In genomic region chr11:64752106-64752970, GRCh38 we compare ENCODE assay signal across 19 cellular contexts. TPM values are rescaled to one million over a fixed set of nuclear protein-coding genes. Genes with fewer than 3 reads are reported as not detected.
DNase-seq lines count a peak whose midpoint lies in the region; ATAC-seq, FAIRE-seq and TF ChIP-seq lines count a peak whose summit lies in the region.
"Had no signal": no experiment of that assay in that cellular context is flagged by ENCODE, and none has a peak within 500 bp of the region (broad histone marks: within the 10 kb centered on the region; RNA-seq: fewer than 3 reads in every experiment).

No MANE protein-coding gene starts in this region.

- no peak for TF ChIP-seq POLR2A in HepG2 (IDR thresholded peaks at IDR 0.05; ENCODE audit: insufficient read depth in 1 of 2, low read depth in 2 of 2, low read length in 2 of 2)

- ATAC-seq in Right ventricle myocardium superior (ENCODE audit: poor library complexity) (no peak), left ventricle myocardium superior (no peak), HepG2 (peak; percentile 14), GM19324 (IDR thresholded peaks at IDR 0.05; ENCODE audit: low FRiP score, unreplicated experiment) (no peak), HG02970 (IDR thresholded peaks at IDR 0.05; ENCODE audit: low FRiP score, unreplicated experiment) (no peak)

- in situ Hi-C loops in HepG2 (cut with HindIII; ENCODE audit: extremely low pct_ligation_motif_present, low pct_unique_long_range_greater_than_20kb): no loop called here

- WGBS in HepG2 (ENCODE audit: low lambda C conversion rate): 54% methylated on average over 12 of the region's 14 CpGs

- H3K79me2 ChIP-seq in HepG2 (ENCODE audit: insufficient read depth, low read length): no peaks in the 10 kb centered on the region

- no peak for TF ChIP-seq CTCF in HepG2 (CRISPR knock-in tag; IDR thresholded peaks at IDR 0.05)

- H2AFZ ChIP-seq in HepG2 (ENCODE audit: low read length): no peak overlapping the region

- H3K27me3 ChIP-seq in SJCRH30 (no peaks in the 10 kb centered on the region), HepG2 (ENCODE audit: control insufficient read depth in 1 of 2, insufficient read depth in 2 of 2, low read length in 2 of 2) (peaks cover 3 to 14% of the 10 kb centered on the region in 2 experiments; a peak in 3 of 5 replicates)
- H3K27me3 ChIP-seq: brain microvascular endothelial cell, dorsolateral prefrontal cortex had no signal

- intact Hi-C loops in Right ventricle myocardium superior (cut with DNase I) (no loop called here), left ventricle myocardium superior (cut with micrococcal nuclease) (no loop called here), HepG2 (cut with micrococcal nuclease; ENCODE audit: unreplicated experiment) (no loop called here)

- POLR2A ChIA-PET in HepG2 (lab: Yijun Ruan, JAX): no interaction called here

- no peak overlapping the region for H3K4me2 ChIP-seq in HepG2 (ENCODE audit: low read depth, low read length)

- CTCF ChIA-PET in HepG2 (lab: Yijun Ruan, JAX; ENCODE audit: low intra/inter-chr PET ratio, low total read pairs): no interaction called here

- no peak for TF ChIP-seq EP300 in HepG2 (IDR thresholded peaks at IDR 0.05; ENCODE audit: low read depth in 2 of 2, low read length in 2 of 2)
- TF ChIP-seq EP300 in HepG2 (CRISPR knock-in tag; IDR thresholded peaks at IDR 0.05; ENCODE audit: borderline replicate concordance): no peak

- no TSS peak for BruUV-seq in HepG2 (replicated peaks; lab: Mats Ljungman, UMichigan)

- peak; percentile 20 for DNase-seq in Right ventricle myocardium superior
- no peak for DNase-seq in left ventricle myocardium superior
- DNase-seq in SJCRH30: peak; percentile 80 to 88
- no peak for DNase-seq in HepG2 (ENCODE audit: low spot score)
- no peak for DNase-seq in stimulated activated CD4-positive, alpha-beta T cell treated with anti-CD3 and anti-CD28 coated beads, Interleukin-15, amount 100 ng/mL, for 24 hours
- DNase-seq in activated effector memory CD4-positive, alpha-beta T cell treated with anti-CD3 and anti-CD28 coated beads, Interleukin-2, amount 50 U/mL, for 16 hours: no peak
- DNase-seq: activated CD4-positive, CD25-positive, alpha-beta regulatory T cell; activated CD8-positive, alpha-beta memory T cell treated with anti-CD3 and anti-CD28 coated beads, Interleukin-2, amount 50 U/mL, for 48 hours; brain microvascular endothelial cell; mesendoderm; NCI-H774; stimulated activated CD4-positive, alpha-beta T cell treated with anti-CD3 and anti-CD28 coated beads, Interleukin-1b, Interleukin-23, amount 100 ng/mL, for 48 hours; substantia nigra had no signal

- peaks cover 6% of the 10 kb centered on the region for H3K4me1 ChIP-seq in SJCRH30
- H3K4me1 ChIP-seq in HepG2 (ENCODE audit: insufficient read depth, low read length): peaks cover 26% of the 10 kb centered on the region

- H4K20me1 ChIP-seq in HepG2 (ENCODE audit: insufficient read depth, low read length): no peaks in the 10 kb centered on the region

- no peak overlapping the region; the same call in 1 of the 2 replicates for H3K27ac ChIP-seq in SJCRH30
- no peak overlapping the region for H3K27ac ChIP-seq in HepG2 (ENCODE audit: extremely low read length, insufficient read depth, low read length)
- H3K27ac ChIP-seq: brain microvascular endothelial cell, dorsolateral prefrontal cortex had no signal

- H3K9ac ChIP-seq in HepG2 (ENCODE audit: insufficient read depth, low read depth, low read length): no peak overlapping the region

- H3K4me3 ChIP-seq in SJCRH30 (no peak overlapping the region), HepG2 (replicated peaks in 1 of 3; ENCODE audit: insufficient read depth in 1 of 3, low read depth in 2 of 3, low read length in 3 of 3) (no peak overlapping the region)
- H3K4me3 ChIP-seq: dorsolateral prefrontal cortex had no signal

- FAIRE-seq in HepG2 (lab: Jason Lieb, UNC): no peak
- FAIRE-seq: GM18507, islet of Langerhans, RCC 7860 had no signal

- TF ChIP-seq RAD21 in HepG2 (CRISPR knock-in tag; IDR thresholded peaks at IDR 0.05): no peak

- H3K36me3 ChIP-seq in SJCRH30: no peaks in the 10 kb centered on the region
- H3K36me3 ChIP-seq in HepG2 (replicated peaks in 1 of 2; ENCODE audit: control insufficient read depth in 1 of 2, insufficient read depth in 2 of 2, low read length in 2 of 2): no peaks in the 10 kb centered on the region
- H3K36me3 ChIP-seq: brain microvascular endothelial cell had no signal

- H3K9me3 ChIP-seq in SJCRH30 (replicated peaks) (no peaks in the 10 kb centered on the region), HepG2 (ENCODE audit: low read length) (no peaks in the 10 kb centered on the region)

RNA-seq across cellular contexts. Expression of gene PYGM, which starts 7.4 kb away (rescaled TPM):
- total RNA-seq in Right ventricle myocardium superior (183 TPM), left ventricle myocardium superior (175 TPM), HepG2 (2016; rRNA removed; fragmentation: Illumina TruSeq; extraction: Trizol) (0.11 TPM in 1 of 2 replicates, not detected in the other)
- 7.0 and 8.0 TPM in 2 replicates for total RNA-seq in SJCRH30 (2014; rRNA removed; shearing (Covaris generic))
- total RNA-seq in HepG2 (2016; cell fraction: cytosol; rRNA removed; fragmentation: Illumina TruSeq; extraction: Trizol; ENCODE audit: low read depth): not detected in 2 replicates
- 0.06 TPM in 1 of 2 replicates, not detected in the other for total RNA-seq in HepG2 (2016; cell fraction: insoluble cytoplasmic fraction; rRNA removed; fragmentation: Illumina TruSeq; extraction: Trizol)
- not detected in 2 replicates for total RNA-seq in HepG2 (2016; cell fraction: membrane; rRNA removed; fragmentation: Illumina TruSeq; extraction: Trizol)
- 0.13 and 0.16 TPM in 2 replicates for total RNA-seq in HepG2 (2016; cell fraction: nucleus; rRNA removed; fragmentation: Illumina TruSeq; extraction: Trizol)
- 0.12 and 0.13 TPM in 2 replicates for polyA plus RNA-seq in HepG2 (2011; rRNA removed)
- polyA plus RNA-seq in HepG2 (2011; cell fraction: cytosol; rRNA removed): 0.08 and 0.09 TPM in 2 replicates
- 0.31 and 0.51 TPM in 2 replicates for polyA plus RNA-seq in HepG2 (2011; cell fraction: nucleus; rRNA removed)
- 0.19 and 0.24 TPM in 2 replicates for polyA plus RNA-seq in HepG2 (2012)
- polyA plus RNA-seq in HepG2 (2016; cell fraction: cytosol; fragmentation: Illumina TruSeq; extraction: Trizol; ENCODE audit: low read depth): not detected in 2 replicates
- not detected in 2 replicates for polyA plus RNA-seq in HepG2 (2016; cell fraction: insoluble cytoplasmic fraction; fragmentation: Illumina TruSeq; extraction: Trizol; ENCODE audit: low read depth)
- polyA plus RNA-seq in HepG2 (2016; cell fraction: membrane; fragmentation: Illumina TruSeq; extraction: Trizol; ENCODE audit: low read depth): not detected in 2 replicates
- not detected in 2 replicates for polyA plus RNA-seq in HepG2 (2016; cell fraction: nucleus; fragmentation: Illumina TruSeq; extraction: Trizol; ENCODE audit: insufficient read depth, low read depth)
- 0.68 and 0.84 TPM in 2 replicates for polyA minus RNA-seq in HepG2 (2011; rRNA and poly(A)+ RNA removed; ENCODE audit: low replicate concordance)
- 0.26 TPM in 1 of 2 replicates, not detected in the other for polyA minus RNA-seq in HepG2 (2011; cell fraction: cytosol; rRNA and poly(A)+ RNA removed)
- polyA minus RNA-seq in HepG2 (2011; cell fraction: nucleus; rRNA and poly(A)+ RNA removed): 0.62 and 0.77 TPM in 2 replicates

RNA-seq across cellular contexts. Expression of gene RASGRP2, which starts 8.4 kb away (rescaled TPM):
- total RNA-seq in Right ventricle myocardium superior (38.4 TPM), left ventricle myocardium superior (44.5 TPM), HepG2 (2016; rRNA removed; fragmentation: Illumina TruSeq; extraction: Trizol) (not detected in 2 replicates)
- total RNA-seq in SJCRH30 (2014; rRNA removed; shearing (Covaris generic)): 0.42 and 0.46 TPM in 2 replicates
- not detected in 2 replicates for total RNA-seq in HepG2 (2016; cell fraction: cytosol; rRNA removed; fragmentation: Illumina TruSeq; extraction: Trizol; ENCODE audit: low read depth)
- total RNA-seq in HepG2 (2016; cell fraction: insoluble cytoplasmic fraction; rRNA removed; fragmentation: Illumina TruSeq; extraction: Trizol): not detected in 2 replicates
- total RNA-seq in HepG2 (2016; cell fraction: membrane; rRNA removed; fragmentation: Illumina TruSeq; extraction: Trizol): not detected in 2 replicates
- not detected in 2 replicates for total RNA-seq in HepG2 (2016; cell fraction: nucleus; rRNA removed; fragmentation: Illumina TruSeq; extraction: Trizol)
- 0.18 and 0.61 TPM in 2 replicates for polyA plus RNA-seq in HepG2 (2011; rRNA removed)
- polyA plus RNA-seq in HepG2 (2011; cell fraction: cytosol; rRNA removed): 0.23 TPM in 2 replicates
- polyA plus RNA-seq in HepG2 (2011; cell fraction: nucleus; rRNA removed): 0.54 and 1.5 TPM in 2 replicates
- polyA plus RNA-seq in HepG2 (2012): 0.38 TPM in 1 of 2 replicates, not detected in the other
- 0.26 and 0.27 TPM in 2 replicates for polyA plus RNA-seq in HepG2 (2016; cell fraction: cytosol; fragmentation: Illumina TruSeq; extraction: Trizol; ENCODE audit: low read depth)
- polyA plus RNA-seq in HepG2 (2016; cell fraction: insoluble cytoplasmic fraction; fragmentation: Illumina TruSeq; extraction: Trizol; ENCODE audit: low read depth): not detected in 2 replicates
- polyA plus RNA-seq in HepG2 (2016; cell fraction: membrane; fragmentation: Illumina TruSeq; extraction: Trizol; ENCODE audit: low read depth): 0.30 TPM in 1 of 2 replicates, not detected in the other
- not detected in 2 replicates for polyA plus RNA-seq in HepG2 (2016; cell fraction: nucleus; fragmentation: Illumina TruSeq; extraction: Trizol; ENCODE audit: insufficient read depth, low read depth)
- 0.28 TPM in 1 of 2 replicates, not detected in the other for polyA minus RNA-seq in HepG2 (2011; rRNA and poly(A)+ RNA removed; ENCODE audit: low replicate concordance)
- not detected in 2 replicates for polyA minus RNA-seq in HepG2 (2011; cell fraction: cytosol; rRNA and poly(A)+ RNA removed)
- polyA minus RNA-seq in HepG2 (2011; cell fraction: nucleus; rRNA and poly(A)+ RNA removed): not detected in 2 replicates

RNA-seq across cellular contexts. Expression of gene SF1, which starts 26.0 kb away (rescaled TPM):
- 182 TPM for total RNA-seq in Right ventricle myocardium superior
- 191 TPM for total RNA-seq in left ventricle myocardium superior
- total RNA-seq in SJCRH30 (2014; rRNA removed; shearing (Covaris generic)): 113 and 117 TPM in 2 replicates
- 42.5 and 70.4 TPM in 2 replicates for total RNA-seq in HepG2 (2016; rRNA removed; fragmentation: Illumina TruSeq; extraction: Trizol)
- 16.0 and 19.1 TPM in 2 replicates for total RNA-seq in HepG2 (2016; cell fraction: cytosol; rRNA removed; fragmentation: Illumina TruSeq; extraction: Trizol; ENCODE audit: low read depth)
- 36.1 and 70.7 TPM in 2 replicates for total RNA-seq in HepG2 (2016; cell fraction: insoluble cytoplasmic fraction; rRNA removed; fragmentation: Illumina TruSeq; extraction: Trizol)
- 45.9 and 46.6 TPM in 2 replicates for total RNA-seq in HepG2 (2016; cell fraction: membrane; rRNA removed; fragmentation: Illumina TruSeq; extraction: Trizol)
- 163 and 180 TPM in 2 replicates for total RNA-seq in HepG2 (2016; cell fraction: nucleus; rRNA removed; fragmentation: Illumina TruSeq; extraction: Trizol)
- 51.9 and 55.5 TPM in 2 replicates for polyA plus RNA-seq in HepG2 (2011; rRNA removed)
- 14.3 and 16.0 TPM in 2 replicates for polyA plus RNA-seq in HepG2 (2011; cell fraction: cytosol; rRNA removed)
- polyA plus RNA-seq in HepG2 (2011; cell fraction: nucleus; rRNA removed): 223 and 237 TPM in 2 replicates
- polyA plus RNA-seq in HepG2 (2012): 130 and 151 TPM in 2 replicates
- 30.5 and 31.3 TPM in 2 replicates for polyA plus RNA-seq in HepG2 (2016; cell fraction: cytosol; fragmentation: Illumina TruSeq; extraction: Trizol; ENCODE audit: low read depth)
- 93.3 and 132 TPM in 2 replicates for polyA plus RNA-seq in HepG2 (2016; cell fraction: insoluble cytoplasmic fraction; fragmentation: Illumina TruSeq; extraction: Trizol; ENCODE audit: low read depth)
- polyA plus RNA-seq in HepG2 (2016; cell fraction: membrane; fragmentation: Illumina TruSeq; extraction: Trizol; ENCODE audit: low read depth): 63.8 and 66.4 TPM in 2 replicates
- polyA plus RNA-seq in HepG2 (2016; cell fraction: nucleus; fragmentation: Illumina TruSeq; extraction: Trizol; ENCODE audit: insufficient read depth, low read depth): 426 and 461 TPM in 2 replicates
- 77.9 and 101 TPM in 2 replicates for polyA minus RNA-seq in HepG2 (2011; rRNA and poly(A)+ RNA removed; ENCODE audit: low replicate concordance)
- 31.1 and 32.0 TPM in 2 replicates for polyA minus RNA-seq in HepG2 (2011; cell fraction: cytosol; rRNA and poly(A)+ RNA removed)
- 297 and 338 TPM in 2 replicates for polyA minus RNA-seq in HepG2 (2011; cell fraction: nucleus; rRNA and poly(A)+ RNA removed)

RNA-seq across cellular contexts. Expression of gene NRXN2, which starts 29.3 kb away (rescaled TPM):
- total RNA-seq in Right ventricle myocardium superior: 0.86 TPM
- 0.97 TPM for total RNA-seq in left ventricle myocardium superior
- 0.08 and 0.51 TPM in 2 replicates for total RNA-seq in SJCRH30 (2014; rRNA removed; shearing (Covaris generic))
- not detected in 2 replicates for total RNA-seq in HepG2 (2016; rRNA removed; fragmentation: Illumina TruSeq; extraction: Trizol)
- total RNA-seq in HepG2 (2016; cell fraction: cytosol; rRNA removed; fragmentation: Illumina TruSeq; extraction: Trizol; ENCODE audit: low read depth): not detected in 2 replicates
- not detected in 2 replicates for total RNA-seq in HepG2 (2016; cell fraction: insoluble cytoplasmic fraction; rRNA removed; fragmentation: Illumina TruSeq; extraction: Trizol)
- total RNA-seq in HepG2 (2016; cell fraction: membrane; rRNA removed; fragmentation: Illumina TruSeq; extraction: Trizol): not detected in 2 replicates
- not detected in 2 replicates for total RNA-seq in HepG2 (2016; cell fraction: nucleus; rRNA removed; fragmentation: Illumina TruSeq; extraction: Trizol)
- 0.03 TPM in 1 of 2 replicates, not detected in the other for polyA plus RNA-seq in HepG2 (2011; rRNA removed)
- 0.08 and 0.14 TPM in 2 replicates for polyA plus RNA-seq in HepG2 (2011; cell fraction: cytosol; rRNA removed)
- polyA plus RNA-seq in HepG2 (2011; cell fraction: nucleus; rRNA removed): 0.13 TPM in 1 of 2 replicates, not detected in the other
- 0.32 and 0.42 TPM in 2 replicates for polyA plus RNA-seq in HepG2 (2012)
- polyA plus RNA-seq in HepG2 (2016; cell fraction: cytosol; fragmentation: Illumina TruSeq; extraction: Trizol; ENCODE audit: low read depth): not detected in 2 replicates
- polyA plus RNA-seq in HepG2 (2016; cell fraction: insoluble cytoplasmic fraction; fragmentation: Illumina TruSeq; extraction: Trizol; ENCODE audit: low read depth): 0.07 TPM in 1 of 2 replicates, not detected in the other
- not detected in 2 replicates for polyA plus RNA-seq in HepG2 (2016; cell fraction: membrane; fragmentation: Illumina TruSeq; extraction: Trizol; ENCODE audit: low read depth)
- polyA plus RNA-seq in HepG2 (2016; cell fraction: nucleus; fragmentation: Illumina TruSeq; extraction: Trizol; ENCODE audit: insufficient read depth, low read depth): not detected in 2 replicates
- polyA minus RNA-seq in HepG2 (2011; rRNA and poly(A)+ RNA removed; ENCODE audit: low replicate concordance): 1.9 TPM in 1 of 2 replicates, not detected in the other
- polyA minus RNA-seq in HepG2 (2011; cell fraction: cytosol; rRNA and poly(A)+ RNA removed): not detected in 2 replicates
- not detected in 2 replicates for polyA minus RNA-seq in HepG2 (2011; cell fraction: nucleus; rRNA and poly(A)+ RNA removed)

RNA-seq across cellular contexts. Expression of gene MAP4K2, which starts 50.7 kb away (rescaled TPM):
- 7.7 TPM for total RNA-seq in Right ventricle myocardium superior
- 8.6 TPM for total RNA-seq in left ventricle myocardium superior
- 8.9 and 9.6 TPM in 2 replicates for total RNA-seq in SJCRH30 (2014; rRNA removed; shearing (Covaris generic))
- total RNA-seq in HepG2 (2016; rRNA removed; fragmentation: Illumina TruSeq; extraction: Trizol): 7.8 and 8.3 TPM in 2 replicates
- 3.5 and 4.1 TPM in 2 replicates for total RNA-seq in HepG2 (2016; cell fraction: cytosol; rRNA removed; fragmentation: Illumina TruSeq; extraction: Trizol; ENCODE audit: low read depth)
- total RNA-seq in HepG2 (2016; cell fraction: insoluble cytoplasmic fraction; rRNA removed; fragmentation: Illumina TruSeq; extraction: Trizol): 4.8 and 7.6 TPM in 2 replicates
- 10.9 and 11.1 TPM in 2 replicates for total RNA-seq in HepG2 (2016; cell fraction: membrane; rRNA removed; fragmentation: Illumina TruSeq; extraction: Trizol)
- total RNA-seq in HepG2 (2016; cell fraction: nucleus; rRNA removed; fragmentation: Illumina TruSeq; extraction: Trizol): 6.7 and 7.4 TPM in 2 replicates
- polyA plus RNA-seq in HepG2 (2011; rRNA removed): 15.5 and 17.6 TPM in 2 replicates
- 7.7 and 11.1 TPM in 2 replicates for polyA plus RNA-seq in HepG2 (2011; cell fraction: cytosol; rRNA removed)
- 71.3 and 101 TPM in 2 replicates for polyA plus RNA-seq in HepG2 (2011; cell fraction: nucleus; rRNA removed)
- 8.7 and 10.1 TPM in 2 replicates for polyA plus RNA-seq in HepG2 (2012)
- 5.1 and 6.2 TPM in 2 replicates for polyA plus RNA-seq in HepG2 (2016; cell fraction: cytosol; fragmentation: Illumina TruSeq; extraction: Trizol; ENCODE audit: low read depth)
- polyA plus RNA-seq in HepG2 (2016; cell fraction: insoluble cytoplasmic fraction; fragmentation: Illumina TruSeq; extraction: Trizol; ENCODE audit: low read depth): 7.8 and 9.1 TPM in 2 replicates
- polyA plus RNA-seq in HepG2 (2016; cell fraction: membrane; fragmentation: Illumina TruSeq; extraction: Trizol; ENCODE audit: low read depth): 9.5 and 11.8 TPM in 2 replicates
- 20.0 and 20.1 TPM in 2 replicates for polyA plus RNA-seq in HepG2 (2016; cell fraction: nucleus; fragmentation: Illumina TruSeq; extraction: Trizol; ENCODE audit: insufficient read depth, low read depth)
- polyA minus RNA-seq in HepG2 (2011; rRNA and poly(A)+ RNA removed; ENCODE audit: low replicate concordance): 25.9 and 40.8 TPM in 2 replicates
- 4.3 and 6.6 TPM in 2 replicates for polyA minus RNA-seq in HepG2 (2011; cell fraction: cytosol; rRNA and poly(A)+ RNA removed)
- 8.7 and 10.9 TPM in 2 replicates for polyA minus RNA-seq in HepG2 (2011; cell fraction: nucleus; rRNA and poly(A)+ RNA removed)

Comparison
In these comparisons a context has a peak if more than half of its experiments do, and no peak if none do; other contexts are left out.
1. DNase-seq: peak in Right ventricle myocardium superior (single experiment) and SJCRH30 (2 of 2); none in left ventricle myocardium superior (single experiment), HepG2 (single experiment), stimulated activated CD4-positive, alpha-beta T cell treated with anti-CD3 and anti-CD28 coated beads, Interleukin-15, amount 100 ng/mL, for 24 hours (single experiment) and activated effector memory CD4-positive, alpha-beta T cell treated with anti-CD3 and anti-CD28 coated beads, Interleukin-2, amount 50 U/mL, for 16 hours (single experiment).
2. RNA of gene PYGM, which starts 7.4 kb away (total RNA-seq): 183 TPM in Right ventricle myocardium superior (single experiment) and 175 TPM in left ventricle myocardium superior (single experiment); 7.0 to 8.0 TPM in SJCRH30 and 0.06 to 0.16 TPM in HepG2; every median in the first group is over 10 times any median in the second.
3. RNA of gene RASGRP2, which starts 8.4 kb away (total RNA-seq): 44.5 TPM in left ventricle myocardium superior (single experiment) and 38.4 TPM in Right ventricle myocardium superior (single experiment); 0.42 to 0.46 TPM in SJCRH30 and not detected in HepG2; every median in the first group is over 10 times any median in the second.